18 cellular contexts compared by ENCODE assay signal in the genomic region with DNA sequence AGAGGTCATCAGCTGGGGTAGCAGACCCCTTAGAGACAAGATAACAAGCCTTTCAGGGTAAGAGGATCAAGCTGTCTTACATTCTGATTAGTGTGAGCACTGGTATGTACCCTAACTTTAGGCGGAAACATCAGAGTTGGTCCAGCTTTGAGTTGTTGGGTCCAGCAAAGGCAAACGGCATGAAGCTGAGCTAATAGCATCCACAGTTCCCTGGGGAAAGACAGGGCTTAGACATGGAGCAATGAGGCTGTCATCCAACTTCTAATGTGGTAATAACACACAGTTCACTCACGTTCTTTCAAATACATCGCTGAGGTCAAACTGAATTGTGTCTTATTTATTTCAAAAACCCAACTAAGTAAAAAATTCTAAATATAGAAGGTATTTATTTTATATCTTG. TPM values are rescaled to one million over a fixed set of nuclear protein-coding genes. Genes with fewer than 3 reads are reported as not detected.
DNase-seq lines count a peak whose midpoint lies in the region; ATAC-seq and TF ChIP-seq lines count a peak whose summit lies in the region.
"Had no signal": no experiment of that assay in that cellular context is flagged by ENCODE, and none has a peak within 500 bp of the region (broad histone marks: within the 10 kb centered on the region; RNA-seq: fewer than 3 reads in every experiment).

No MANE protein-coding gene starts in this region.

- peak overlapping the region; percentile 38 for H3K27ac ChIP-seq in GM23248

- H3K4me3 ChIP-seq in GM23248 (no peak overlapping the region), choroid plexus epithelial cell (ENCODE audit: low read depth, low read length) (no peak overlapping the region)
- H3K4me3 ChIP-seq: adrenal gland, sigmoid colon had no signal

- H3K4me2 ChIP-seq in GM23248 (ENCODE audit: unreplicated experiment): no peak overlapping the region

- H3K4me1 ChIP-seq in GM23248 (ENCODE audit: insufficient read depth): peaks cover 5% of the 10 kb centered on the region; the same call in 1 of the 2 replicates

- H3F3A ChIP-seq in GM23248 (ENCODE audit: insufficient read depth): peaks cover 11% of the 10 kb centered on the region; the same call in 1 of the 2 replicates

- no peaks in the 10 kb centered on the region for H3K27me3 ChIP-seq in GM23248 (replicated peaks; ENCODE audit: insufficient read depth)
- H3K27me3 ChIP-seq: adrenal gland, sigmoid colon had no signal

- no peaks in the 10 kb centered on the region for H3K36me3 ChIP-seq in GM23248 (ENCODE audit: low read depth)
- H3K36me3 ChIP-seq: adrenal gland, sigmoid colon had no signal

- in situ Hi-C loops in GM23248 (cut with MboI): no loop called here

- H4K20me1 ChIP-seq in GM23248 (ENCODE audit: insufficient read depth): peaks cover 17% of the 10 kb centered on the region; the same call in 1 of the 2 replicates

- peak; percentile 91 for DNase-seq in GM23248
- peak; percentile 53 for DNase-seq in choroid plexus epithelial cell (ENCODE audit: low read depth)
- DNase-seq in left ventricle myocardium superior: no peak
- no peak for DNase-seq in sciatic nerve (ENCODE audit: low spot score)
- DNase-seq in activated effector memory CD4-positive, alpha-beta T cell treated with Interleukin-2 at 50 U/mL for 16 hours: no peak
- no peak for DNase-seq in activated T-cell treated with anti-CD3 and anti-CD28 coated beads, Interleukin-2, amount 50 U/mL, for 1 hour
- DNase-seq: activated CD8-positive, alpha-beta memory T cell treated with anti-CD3 and anti-CD28 coated beads for 24 hours; adrenal gland; Caco-2; NCI-H146; NCI-H2227 treated with DMSO at 0.1 percent for 48 hours; SHP77; sigmoid colon; stimulated activated CD4-positive, alpha-beta T cell treated with anti-CD3 and anti-CD28 coated beads, Interleukin-4, amount 100 ng/mL, for 24 hours had no signal

- TF ChIP-seq CTCF in choroid plexus epithelial cell (conservative IDR thresholded peaks at IDR 0.05; ENCODE audit: low read depth, low read length): no peak

- intact Hi-C loops in left ventricle myocardium superior (cut with micrococcal nuclease): no loop called here
- intact Hi-C loops in sciatic nerve (cut with DNase I): no loop called here

- no peak overlapping the region for H3K9ac ChIP-seq in GM23248

- H3K9me3 ChIP-seq in GM23248 (ENCODE audit: low read depth): no peaks in the 10 kb centered on the region
- H3K9me3 ChIP-seq: adrenal gland, Caco-2, sigmoid colon had no signal

- no peak overlapping the region for H2AFZ ChIP-seq in GM23248

- ATAC-seq in left ventricle myocardium superior (peak; percentile 82), sciatic nerve (peak; percentile 91), HG03469 (IDR thresholded peaks at IDR 0.05; ENCODE audit: unreplicated experiment) (no peak), HG03521 (IDR thresholded peaks at IDR 0.05; ENCODE audit: unreplicated experiment) (no peak)
- ATAC-seq: activated T-helper 17 cell treated with anti-CD3 and anti-CD28 coated beads, Interleukin-2, amount 50 U/mL, for 72 hours; WTC11 had no signal

- H3K79me2 ChIP-seq in GM23248 (ENCODE audit: insufficient read depth): peaks cover 100% of the 10 kb centered on the region

- 19 to 27% methylated on average over 4 of the region's 4 CpGs for whole genome bisulfite sequencing in GM23248 (ENCODE audit: low coverage in 1 of 2, low lambda C conversion rate in 2 of 2, missing lambda C conversion rate in 2 of 2), 2 experiments

- H3K9me2 ChIP-seq in GM23248 (ENCODE audit: insufficient read depth): no peaks in the 10 kb centered on the region

RNA-seq across cellular contexts. Expression of gene ARHGAP21, which starts 32.6 kb away (rescaled TPM):
- total RNA-seq in GM23248 (2014; rRNA removed; shearing (Covaris generic)): 95.7 and 176 TPM in 2 replicates
- polyA plus RNA-seq in GM23248 (2016; fragmentation: Nextera tagmentation; extraction: Ambion mirVana): 26.4 and 28.7 TPM in 2 replicates
- total RNA-seq in left ventricle myocardium superior (57.9 TPM), sciatic nerve (104 TPM)

Comparison
In these comparisons a context has a peak if more than half of its experiments do, and no peak if none do; other contexts are left out.
1. DNase-seq: peak in GM23248 (single experiment) and choroid plexus epithelial cell (single experiment); none in left ventricle myocardium superior (single experiment), sciatic nerve (single experiment), activated effector memory CD4-positive, alpha-beta T cell treated with Interleukin-2 at 50 U/mL for 16 hours (single experiment) and activated T-cell treated with anti-CD3 and anti-CD28 coated beads, Interleukin-2, amount 50 U/mL, for 1 hour (single experiment).
2. ATAC-seq: peak in left ventricle myocardium superior (single experiment) and sciatic nerve (single experiment); none in HG03469 (single experiment) and HG03521 (single experiment).